ENCODE assay signal across 2 cellular contexts in genomic region chr14:104856157-104856868, GRCh38.
TF ChIP-seq lines count a peak whose summit lies in the region.

No MANE protein-coding gene starts in this region.

TF ChIP-seq in A549, 52 proteins besides CTCF, POLR2A, EP300 and RAD21:
- TF ChIP-seq KDM5A (IDR thresholded peaks at IDR 0.05) (no peak), ESRRA (IDR thresholded peaks at IDR 0.05; ENCODE audit: borderline replicate concordance, low read length) (no peak), FOSB (CRISPR knock-in tag; IDR thresholded peaks at IDR 0.05) (no peak), ZSCAN20 (CRISPR knock-in tag; IDR thresholded peaks at IDR 0.05) (no peak), RCOR1 (IDR thresholded peaks at IDR 0.05; ENCODE audit: low read depth, low read length) (no peak), CBX8 (IDR thresholded peaks at IDR 0.05) (no peak), RFX5 (IDR thresholded peaks at IDR 0.05) (no peak), KDM1A (IDR thresholded peaks at IDR 0.05; ENCODE audit: low read depth) (no peak), HES2 (IDR thresholded peaks at IDR 0.05) (no peak), MAFK (IDR thresholded peaks at IDR 0.05; ENCODE audit: partially characterized antibody) (no peak), HOXA7 (CRISPR knock-in tag; IDR thresholded peaks at IDR 0.05) (no peak), SMC3 (IDR thresholded peaks at IDR 0.05) (no peak), FOSL2 (IDR thresholded peaks at IDR 0.05) (no peak), FOSL2 (CRISPR knock-in tag; IDR thresholded peaks at IDR 0.05) (no peak), RNF2 (IDR thresholded peaks at IDR 0.05; ENCODE audit: borderline replicate concordance, low read depth) (no peak), E2F6 (IDR thresholded peaks at IDR 0.05; ENCODE audit: borderline replicate concordance, low read depth) (no peak), JUN (IDR thresholded peaks at IDR 0.05) (no peak), BHLHE40 (IDR thresholded peaks at IDR 0.05; ENCODE audit: low read depth, low read length) (no peak), CHD4 (IDR thresholded peaks at IDR 0.05; ENCODE audit: borderline replicate concordance) (no peak), EHMT2 (IDR thresholded peaks at IDR 0.05; ENCODE audit: low read depth) (no peak)
- TF ChIP-seq, protein P1, sequence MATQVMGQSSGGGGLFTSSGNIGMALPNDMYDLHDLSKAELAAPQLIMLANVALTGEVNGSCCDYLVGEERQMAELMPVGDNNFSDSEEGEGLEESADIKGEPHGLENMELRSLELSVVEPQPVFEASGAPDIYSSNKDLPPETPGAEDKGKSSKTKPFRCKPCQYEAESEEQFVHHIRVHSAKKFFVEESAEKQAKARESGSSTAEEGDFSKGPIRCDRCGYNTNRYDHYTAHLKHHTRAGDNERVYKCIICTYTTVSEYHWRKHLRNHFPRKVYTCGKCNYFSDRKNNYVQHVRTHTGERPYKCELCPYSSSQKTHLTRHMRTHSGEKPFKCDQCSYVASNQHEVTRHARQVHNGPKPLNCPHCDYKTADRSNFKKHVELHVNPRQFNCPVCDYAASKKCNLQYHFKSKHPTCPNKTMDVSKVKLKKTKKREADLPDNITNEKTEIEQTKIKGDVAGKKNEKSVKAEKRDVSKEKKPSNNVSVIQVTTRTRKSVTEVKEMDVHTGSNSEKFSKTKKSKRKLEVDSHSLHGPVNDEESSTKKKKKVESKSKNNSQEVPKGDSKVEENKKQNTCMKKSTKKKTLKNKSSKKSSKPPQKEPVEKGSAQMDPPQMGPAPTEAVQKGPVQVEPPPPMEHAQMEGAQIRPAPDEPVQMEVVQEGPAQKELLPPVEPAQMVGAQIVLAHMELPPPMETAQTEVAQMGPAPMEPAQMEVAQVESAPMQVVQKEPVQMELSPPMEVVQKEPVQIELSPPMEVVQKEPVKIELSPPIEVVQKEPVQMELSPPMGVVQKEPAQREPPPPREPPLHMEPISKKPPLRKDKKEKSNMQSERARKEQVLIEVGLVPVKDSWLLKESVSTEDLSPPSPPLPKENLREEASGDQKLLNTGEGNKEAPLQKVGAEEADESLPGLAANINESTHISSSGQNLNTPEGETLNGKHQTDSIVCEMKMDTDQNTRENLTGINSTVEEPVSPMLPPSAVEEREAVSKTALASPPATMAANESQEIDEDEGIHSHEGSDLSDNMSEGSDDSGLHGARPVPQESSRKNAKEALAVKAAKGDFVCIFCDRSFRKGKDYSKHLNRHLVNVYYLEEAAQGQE (IDR thresholded peaks at IDR 0.05), result no peak

TF ChIP-seq in H1, 55 proteins besides CTCF, POLR2A, EP300 and RAD21:
- TF ChIP-seq E2F6 (IDR thresholded peaks at IDR 0.05) (0 out of 2 replicates have a peak, but pooled peaks have one; percentile 29), CHD1 (IDR thresholded peaks at IDR 0.05; ENCODE audit: low read depth, low read length) (no peak), CTBP2 (IDR thresholded peaks at IDR 0.05; ENCODE audit: borderline replicate concordance, insufficient read depth, insufficient read length, low read length) (no peak)
TF ChIP-seq in H1: peak in this region for 1.
